Comparison of ENCODE assay signal across 8 cellular contexts in the genomic region with DNA sequence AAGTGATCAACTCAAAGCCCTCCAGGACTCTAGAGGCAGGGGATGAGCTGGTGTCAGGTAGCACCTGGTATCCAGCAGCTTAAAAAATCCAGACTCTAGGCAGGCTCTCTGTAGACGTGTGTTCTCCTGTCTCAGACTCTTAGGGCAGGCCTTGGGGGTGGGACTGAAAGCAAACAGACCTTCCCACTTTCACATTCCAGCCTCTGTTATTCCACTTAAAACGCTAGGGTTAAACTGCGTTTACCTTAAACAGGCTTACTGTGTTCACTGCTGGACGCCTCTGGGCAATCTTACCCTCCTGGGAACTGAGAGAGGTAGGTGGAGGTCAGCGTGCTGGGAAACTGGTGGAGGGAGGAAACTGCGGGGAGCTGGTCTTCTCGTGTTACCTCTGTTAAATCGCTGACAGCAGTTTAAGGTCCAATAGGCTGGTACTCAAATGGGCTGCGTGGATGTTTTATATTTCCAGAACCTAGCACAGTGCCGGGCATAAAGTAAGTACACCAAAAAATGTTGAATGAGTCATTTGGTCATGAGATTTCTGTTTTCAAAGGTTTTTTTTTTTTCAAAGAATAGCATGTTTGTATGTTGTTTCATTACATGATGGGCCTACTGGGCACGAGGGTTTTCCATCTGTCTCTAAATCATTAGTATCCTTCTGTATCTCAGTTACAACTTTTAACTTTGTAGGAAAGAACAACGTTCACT. TPM values are rescaled to one million over a fixed set of nuclear protein-coding genes. Genes with fewer than 3 reads are reported as not detected.
A peak's percentile ranks its signal among the peaks of the same experiment; 100 is the strongest.
DNase-seq lines count a peak whose midpoint lies in the region; ATAC-seq and TF ChIP-seq lines count a peak whose summit lies in the region.

Gene GCNT2 (plus strand): TSS at position 248 of the 705 bp plus-strand sequence. CDS start 7,561 bp downstream, outside the sequence.

- no peaks in the 10 kb centered on the region for H3K36me3 ChIP-seq in SU-DHL-6 (ENCODE audit: low read length)
- no peaks in the 10 kb centered on the region for H3K36me3 ChIP-seq in skeletal muscle satellite cell (ENCODE audit: insufficient read depth, low read length)

- no peaks in the 10 kb centered on the region for H3K9me3 ChIP-seq in SU-DHL-6 (ENCODE audit: insufficient read depth, low read length)
- H3K9me3 ChIP-seq in skeletal muscle satellite cell (replicated peaks; ENCODE audit: low read length), result no peaks in the 10 kb centered on the region

- intact Hi-C loops in left cardiac atrium (cut with DNase I), result no loop called here

- no peaks in the 10 kb centered on the region for H3K27me3 ChIP-seq in SU-DHL-6 (ENCODE audit: low read length)
- H3K27me3 ChIP-seq in skeletal muscle satellite cell (ENCODE audit: control insufficient read depth, insufficient read depth, low read length), result no peaks in the 10 kb centered on the region

- no peak within 1 kb of the TSS for H3K4me2 ChIP-seq in SU-DHL-6 (ENCODE audit: low read depth, low read length, poor library complexity, severe bottlenecking)
- H3K4me2 ChIP-seq in skeletal muscle satellite cell (ENCODE audit: low read length), result peak within 1 kb of the TSS; percentile 23

- no peaks in the 10 kb centered on the region for H3F3A ChIP-seq in SU-DHL-6 (ENCODE audit: insufficient read depth)

- in situ Hi-C loops in GM13977 (cut with MboI; ENCODE audit: low pct_unique_long_range_greater_than_20kb, low sequenced_read_pairs, unreplicated experiment), result no loop called here

- no peaks in the 10 kb centered on the region for H3K9me2 ChIP-seq in SU-DHL-6 (replicated peaks; ENCODE audit: insufficient read depth, low read length)

- no peak for TF ChIP-seq CTCF in GM13977 (IDR thresholded peaks at IDR 0.05; ENCODE audit: extremely low read depth, insufficient read depth, missing control alignments)
- no peak for TF ChIP-seq CTCF in SU-DHL-6 (IDR thresholded peaks at IDR 0.05; ENCODE audit: insufficient read depth, low read length, poor library complexity, severe bottlenecking)

- H3K4me1 ChIP-seq in skeletal muscle satellite cell (ENCODE audit: control insufficient read depth, insufficient read depth, low read length), result peaks cover 18% of the 10 kb centered on the region

- no peaks in the 10 kb centered on the region for H3K79me2 ChIP-seq in SU-DHL-6 (ENCODE audit: insufficient read depth, low read length)

- DNase-seq in GM13977 (ENCODE audit: low spot score) (peak; percentile 19), left cardiac atrium (no peak)
- no peak for DNase-seq in activated T-cell treated with anti-CD3 and anti-CD28 coated beads, Interleukin-2, amount 50 U/mL, for 48 hours
- no peak for DNase-seq in activated CD4-positive, alpha-beta T cell treated with anti-CD3 and anti-CD28 coated beads for 4 hours

- H3K27ac ChIP-seq in SU-DHL-6 (ENCODE audit: low read depth, low read length), result no peak within 1 kb of the TSS

- H3K4me3 ChIP-seq in SU-DHL-6 (ENCODE audit: insufficient read depth, low read length, poor library complexity, severe bottlenecking), result no peak within 1 kb of the TSS
- peak within 1 kb of the TSS; percentile 18 for H3K4me3 ChIP-seq in skeletal muscle satellite cell (ENCODE audit: low read length)

- ATAC-seq in HG03066 (IDR thresholded peaks at IDR 0.05; ENCODE audit: low read depth, unreplicated experiment) (peak; percentile 43), left cardiac atrium (peak; percentile 71 to 90), HG02840 (IDR thresholded peaks at IDR 0.05; ENCODE audit: low FRiP score, unreplicated experiment) (no peak)

- H4K20me1 ChIP-seq in SU-DHL-6 (ENCODE audit: low read depth, low read length), result no peaks in the 10 kb centered on the region

- peak within 1 kb of the TSS; percentile 31 for H2AFZ ChIP-seq in SU-DHL-6 (ENCODE audit: low read depth, low read length, severe bottlenecking)

- no peak within 1 kb of the TSS for H3K9ac ChIP-seq in SU-DHL-6 (ENCODE audit: low read length)
- no peak within 1 kb of the TSS for H3K9ac ChIP-seq in skeletal muscle satellite cell (ENCODE audit: low read depth, low read length)

RNA-seq across cellular contexts. Expression of gene GCNT2, which starts in this region (rescaled TPM):
- 1 to 10 TPM; 3.5 to 4.1 TPM for total RNA-seq in left cardiac atrium
- total RNA-seq in skeletal muscle satellite cell (2012; rRNA removed), result 0.76 and 1.1 TPM in 2 replicates
